ENCODE assay signal across 12 cellular contexts in the genomic region with DNA sequence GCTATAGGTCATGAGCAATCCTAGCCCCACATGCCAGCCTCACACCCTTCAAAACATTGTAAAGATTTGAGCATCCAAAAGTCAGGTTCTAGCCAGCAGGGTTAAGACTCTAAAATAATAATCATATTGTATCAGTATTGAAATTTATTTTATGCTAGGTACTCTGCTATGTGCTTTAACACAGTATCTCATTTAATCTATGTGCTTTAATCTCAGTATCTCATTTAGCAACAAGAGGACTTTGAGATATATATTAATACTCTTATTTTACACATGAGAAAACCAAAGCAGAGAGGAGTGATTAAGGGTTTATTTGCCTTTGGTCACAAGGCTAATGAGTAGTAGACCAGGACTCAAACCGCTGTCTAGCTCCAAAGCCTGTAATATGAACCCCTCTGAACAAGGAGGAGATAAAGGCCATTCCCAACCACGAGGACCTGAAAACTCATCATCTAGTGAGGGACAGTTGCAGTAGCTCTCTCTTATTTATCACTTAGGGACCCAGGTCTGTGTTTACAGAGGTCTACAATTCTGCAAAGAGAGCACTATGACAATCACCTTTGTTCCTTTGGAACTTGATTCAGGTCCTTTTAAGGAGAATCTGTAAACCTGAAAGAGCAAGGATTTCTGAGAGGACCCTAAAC.
A peak's percentile ranks its signal among the peaks of the same experiment; 100 is the strongest.
DNase-seq lines count a peak whose midpoint lies in the region; ATAC-seq and TF ChIP-seq lines count a peak whose summit lies in the region.
"Had no signal": no experiment of that assay in that cellular context is flagged by ENCODE, and none has a peak within 500 bp of the region (broad histone marks: within the 10 kb centered on the region; RNA-seq: fewer than 3 reads in every experiment).

No MANE protein-coding gene starts in this region.

- H3K27me3 Mint-ChIP-seq in activated CD4-positive, alpha-beta T cell treated with anti-CD3 and anti-CD28 coated beads, Interleukin-2, amount 10 ng/mL, durations not matched to agents 24 days and 14 days, result peaks cover 2% of the 10 kb centered on the region

- H3K27me3 ChIP-seq in Panc1 (ENCODE audit: control insufficient read depth, insufficient read depth, low read length) (no peaks in the 10 kb centered on the region; the same call in 1 of the 2 replicates), skeletal muscle satellite cell (ENCODE audit: control insufficient read depth, insufficient read depth, low read length) (no peaks in the 10 kb centered on the region)
- H3K27me3 ChIP-seq: adrenal gland, tibial artery had no signal

- TF ChIP-seq CTCF in Panc1 (IDR thresholded peaks at IDR 0.05), result no peak
- no peak for TF ChIP-seq CTCF in foreskin fibroblast (IDR thresholded peaks at IDR 0.05; ENCODE audit: low read depth, low read length)

- ATAC-seq in Panc1, result no peak
- no peak for ATAC-seq in GM18909 (IDR thresholded peaks at IDR 0.05; ENCODE audit: poor library complexity, unreplicated experiment)
- ATAC-seq in HG02852 (IDR thresholded peaks at IDR 0.05; ENCODE audit: unreplicated experiment), result no peak
- ATAC-seq in GM21447 (IDR thresholded peaks at IDR 0.05; ENCODE audit: unreplicated experiment), result no peak

- peaks cover 40% of the 10 kb centered on the region for H3K4me1 ChIP-seq in Panc1 (ENCODE audit: control insufficient read depth, insufficient read depth, low read length)
- peaks cover 46% of the 10 kb centered on the region for H3K4me1 ChIP-seq in skeletal muscle satellite cell (ENCODE audit: control insufficient read depth, insufficient read depth, low read length)

- no peaks in the 10 kb centered on the region for H3K9me3 ChIP-seq in Panc1 (ENCODE audit: control insufficient read depth, insufficient read depth, low read depth, low read length)
- H3K9me3 ChIP-seq in skeletal muscle satellite cell (replicated peaks; ENCODE audit: low read length), result no peaks in the 10 kb centered on the region
- H3K9me3 ChIP-seq: adrenal gland had no signal

- H3K4me2 ChIP-seq in skeletal muscle satellite cell (ENCODE audit: low read length), result peak overlapping the region; percentile 58

- H3K4me3 ChIP-seq in Panc1 (ENCODE audit: low read depth in 2 of 2, low read length in 2 of 2) (no peak overlapping the region), foreskin fibroblast (ENCODE audit: low read depth in 1 of 2, low read length in 2 of 2) (no peak overlapping the region), skeletal muscle satellite cell (ENCODE audit: low read length) (peak overlapping the region; percentile 31)
- H3K4me3 ChIP-seq: adrenal gland, tibial artery had no signal

- H3K4me3 Mint-ChIP-seq in activated CD4-positive, alpha-beta T cell treated with anti-CD3 and anti-CD28 coated beads, Interleukin-2, amount 10 ng/mL, durations not matched to agents 24 days and 14 days, result peak overlapping the region; percentile 31

- H3K36me3 Mint-ChIP-seq in activated CD4-positive, alpha-beta T cell treated with anti-CD3 and anti-CD28 coated beads, Interleukin-2, amount 10 ng/mL, durations not matched to agents 24 days and 14 days (ENCODE audit: low read depth), result no peaks in the 10 kb centered on the region

- H3K27ac ChIP-seq in Panc1 (ENCODE audit: low read length), result peak overlapping the region; percentile 55
- H3K27ac ChIP-seq: tibial artery had no signal

- H3K9me3 Mint-ChIP-seq in activated CD4-positive, alpha-beta T cell treated with anti-CD3 and anti-CD28 coated beads, Interleukin-2, amount 10 ng/mL, durations not matched to agents 24 days and 14 days, result no peaks in the 10 kb centered on the region

- in situ Hi-C loops in Panc1 (cut with HindIII; ENCODE audit: low pct_unique_long_range_greater_than_20kb, low sequenced_read_pairs), result no loop called here

- H3K4me1 Mint-ChIP-seq in activated CD4-positive, alpha-beta T cell treated with anti-CD3 and anti-CD28 coated beads, Interleukin-2, amount 10 ng/mL, durations not matched to agents 24 days and 14 days, result peaks cover 33% of the 10 kb centered on the region

- POLR2A ChIA-PET in Panc1 (lab: Charles Lee), result interaction anchor here (0.5 kb wide), 1 partner anchor 10 kb away, joined by 9 read pairs; no protein-coding TSS in a partner anchor

- CTCF ChIA-PET in Panc1 (lab: Charles Lee), result no interaction called here

- DNase-seq in activated CD4-positive, alpha-beta T cell treated with anti-CD3 and anti-CD28 coated beads, Interleukin-2, amount 10 ng/mL, durations not matched to agents 24 days and 14 days, result no peak
- DNase-seq in activated CD4-positive, alpha-beta T cell treated with anti-CD3 and anti-CD28 coated beads for 4 hours, result no peak
- DNase-seq in Panc1 (ENCODE audit: low read depth, low spot score) (no peak), foreskin fibroblast (peak; percentile 45 to 57)
- DNase-seq: activated CD4-positive, alpha-beta T cell treated with anti-CD3 and anti-CD28 coated beads for 1 hour; SW 1271 had no signal

- peak overlapping the region; percentile 49 for H3K9ac ChIP-seq in skeletal muscle satellite cell (ENCODE audit: low read depth, low read length)

- H3K27ac Mint-ChIP-seq in activated CD4-positive, alpha-beta T cell treated with anti-CD3 and anti-CD28 coated beads, Interleukin-2, amount 10 ng/mL, durations not matched to agents 24 days and 14 days, result peak overlapping the region; percentile 30

- BruUV-seq in Panc1 (replicated peaks; lab: Mats Ljungman, UMichigan), result no TSS peak

- intact Hi-C loops in activated CD4-positive, alpha-beta T cell treated with anti-CD3 and anti-CD28 coated beads, Interleukin-2, amount 10 ng/mL, durations not matched to agents 24 days and 14 days (cut with micrococcal nuclease), result no loop called here
- intact Hi-C loops in Panc1 (cut with micrococcal nuclease; ENCODE audit: unreplicated experiment), result no loop called here

- H3K36me3 ChIP-seq in Panc1 (ENCODE audit: control insufficient read depth, insufficient read depth, low read length), result no peaks in the 10 kb centered on the region
- H3K36me3 ChIP-seq in skeletal muscle satellite cell (ENCODE audit: insufficient read depth, low read length), result no peaks in the 10 kb centered on the region
- H3K36me3 ChIP-seq: adrenal gland, tibial artery had no signal

Comparison
In these comparisons a context has a peak if more than half of its experiments do, and no peak if none do; other contexts are left out.
1. DNase-seq: peak in foreskin fibroblast (2 of 2); none in activated CD4-positive, alpha-beta T cell treated with anti-CD3 and anti-CD28 coated beads, Interleukin-2, amount 10 ng/mL, durations not matched to agents 24 days and 14 days (single experiment), activated CD4-positive, alpha-beta T cell treated with anti-CD3 and anti-CD28 coated beads for 4 hours (0 of 2) and Panc1 (single experiment).